In genomic region chr16:5024632-5025031, GRCh38 we compare ENCODE assay signal across 9 cellular contexts. TPM values are rescaled to one million over a fixed set of nuclear protein-coding genes. Genes with fewer than 3 reads are reported as not detected.
DNase-seq lines count a peak whose midpoint lies in the region; ATAC-seq and TF ChIP-seq lines count a peak whose summit lies in the region.
"Had no signal": no experiment of that assay in that cellular context is flagged by ENCODE, and none has a peak within 500 bp of the region (broad histone marks: within the 10 kb centered on the region; RNA-seq: fewer than 3 reads in every experiment).

No MANE protein-coding gene starts in this region.

- H3K27me3 ChIP-seq in ovary (no peaks in the 10 kb centered on the region), esophagus muscularis mucosa (peaks cover 0 to 11% (median 0%) of the 10 kb centered on the region in 4 donors)

- H3K36me3 Mint-ChIP-seq in endothelial cell (ENCODE audit: low read depth, unreplicated experiment): peaks cover 3% of the 10 kb centered on the region

- in situ Hi-C loops in Caki2 (cut with HindIII; ENCODE audit: low pct_unique_long_range_greater_than_20kb, low sequenced_read_pairs): no loop called here

- no peak overlapping the region for H3K27ac ChIP-seq in ovary
- H3K27ac ChIP-seq in esophagus muscularis mucosa (replicated peaks in 1 of 4): no peak overlapping the region
- H3K27ac ChIP-seq: skin epidermis had no signal

- H3K9me3 ChIP-seq in ovary (no peaks in the 10 kb centered on the region), esophagus muscularis mucosa (no peaks in the 10 kb centered on the region)

- no peaks in the 10 kb centered on the region for H3K4me1 Mint-ChIP-seq in endothelial cell (ENCODE audit: unreplicated experiment)

- 35 to 49% (median 40%) methylated on average over 4 of the region's 4 CpGs for WGBS in ovary, 3 donors
- WGBS in esophagus muscularis mucosa: 60% methylated on average over 4 of the region's 4 CpGs

- no peaks in the 10 kb centered on the region for H3K9me3 Mint-ChIP-seq in endothelial cell (ENCODE audit: unreplicated experiment)

- TF ChIP-seq EP300 in ovary (IDR thresholded peaks at IDR 0.05) (no peak), esophagus muscularis mucosa (IDR thresholded peaks at IDR 0.05) (no peak)

- no peak overlapping the region for H3K4me3 Mint-ChIP-seq in endothelial cell (ENCODE audit: unreplicated experiment)

- no peak overlapping the region for H3K27ac Mint-ChIP-seq in endothelial cell (ENCODE audit: unreplicated experiment)

- no peak for ATAC-seq in GM21619 (IDR thresholded peaks at IDR 0.05; ENCODE audit: unreplicated experiment)

- H3K4me3 ChIP-seq in ovary (no peak overlapping the region), esophagus muscularis mucosa (no peak overlapping the region)
- H3K4me3 ChIP-seq: skin epidermis had no signal

- peaks cover 1% of the 10 kb centered on the region for H3K4me1 ChIP-seq in ovary (ENCODE audit: insufficient read depth)
- H3K4me1 ChIP-seq in esophagus muscularis mucosa: no peaks in the 10 kb centered on the region

- TF ChIP-seq CTCF in ovary (IDR thresholded peaks at IDR 0.05) (no peak), endothelial cell (IDR thresholded peaks at IDR 0.05; ENCODE audit: unreplicated experiment) (no peak), esophagus muscularis mucosa (IDR thresholded peaks at IDR 0.05) (no peak)

- H3K27me3 Mint-ChIP-seq in endothelial cell (ENCODE audit: unreplicated experiment): peaks cover 8% of the 10 kb centered on the region

- no peak for TF ChIP-seq POLR2A in ovary (IDR thresholded peaks at IDR 0.05)
- no peak for TF ChIP-seq POLR2A in esophagus muscularis mucosa (IDR thresholded peaks at IDR 0.05; ENCODE audit: low read depth)

- DNase-seq in Caki2 (ENCODE audit: low read depth): peak; percentile 42
- DNase-seq in M059J (ENCODE audit: low read depth): peak; percentile 62
- peak; percentile 17 for DNase-seq in RPMI7951 (ENCODE audit: low read depth)
- peak; percentile 73 for DNase-seq in kidney tubule cell (ENCODE audit: low spot score)
- no peak for DNase-seq in ovary
- DNase-seq in endothelial cell (ENCODE audit: low spot score): no peak
- no peak for DNase-seq in esophagus muscularis mucosa (ENCODE audit: extremely low spot score)

- H3K36me3 ChIP-seq in ovary (no peaks in the 10 kb centered on the region), esophagus muscularis mucosa (peaks cover 13 to 39% (median 28%) of the 10 kb centered on the region in 4 donors)

- intact Hi-C loops in ovary (cut with DNase I): loop anchor here in 1 of 4 donors (10.0 kb wide), 1 partner anchor 60 kb away; no protein-coding TSS in a partner anchor
- intact Hi-C loops in esophagus muscularis mucosa (cut with DNase I): no loop called here

RNA-seq across cellular contexts. Expression of gene NAGPA, which starts 9.1 kb away (rescaled TPM):
- total RNA-seq in Caki2 (2014; rRNA removed; shearing (Covaris generic); ENCODE audit: low replicate concordance): 51.4 and 197 TPM in 2 replicates
- 19.0 and 28.6 TPM in 2 replicates for total RNA-seq in M059J (2014; rRNA removed; shearing (Covaris generic))
- total RNA-seq in RPMI7951 (2014; rRNA removed; shearing (Covaris generic)): 11.8 and 13.9 TPM in 2 replicates
- total RNA-seq in ovary: 10 to 100 TPM in 2 of 7 donors, 1 to 10 TPM in 5; 4.4 to 14.8 (median 7.1) TPM
- 1 to 10 TPM; 2.9 to 7.3 TPM for polyA plus RNA-seq in ovary
- 10.2 TPM for total RNA-seq in endothelial cell (ENCODE audit: unreplicated experiment)
- 10 to 100 TPM; 15.4 to 24.1 (median 21.1) TPM for total RNA-seq in esophagus muscularis mucosa

RNA-seq across cellular contexts. Expression of gene C16orf89, which starts 41.1 kb away (rescaled TPM):
- not detected in 2 replicates for total RNA-seq in Caki2 (2014; rRNA removed; shearing (Covaris generic); ENCODE audit: low replicate concordance)
- 0.17 TPM in 1 of 2 replicates, not detected in the other for total RNA-seq in M059J (2014; rRNA removed; shearing (Covaris generic))
- total RNA-seq in RPMI7951 (2014; rRNA removed; shearing (Covaris generic)): not detected in 2 replicates
- 1 to 10 TPM in 5 of 7 donors, under 1 TPM in 1, not detected in 1; 0.37 to 7.1 (median 3.2) TPM for total RNA-seq in ovary
- 10 to 100 TPM in 1 of 2 donors, under 1 TPM in 1; 0.57 to 17.5 TPM for polyA plus RNA-seq in ovary
- total RNA-seq in endothelial cell (ENCODE audit: unreplicated experiment): not detected
- 1 to 10 TPM; 1.5 to 2.1 (median 1.9) TPM for total RNA-seq in esophagus muscularis mucosa

RNA-seq across cellular contexts. Expression of gene ALG1, which starts 47.0 kb away (rescaled TPM):
- total RNA-seq in Caki2 (2014; rRNA removed; shearing (Covaris generic); ENCODE audit: low replicate concordance): 39.2 and 40.2 TPM in 2 replicates
- total RNA-seq in M059J (2014; rRNA removed; shearing (Covaris generic)): 20.3 and 23.9 TPM in 2 replicates
- 13.1 and 22.7 TPM in 2 replicates for total RNA-seq in RPMI7951 (2014; rRNA removed; shearing (Covaris generic))
- total RNA-seq in ovary: 10 to 100 TPM in 6 of 7 donors, 1 to 10 TPM in 1; 9.1 to 21.3 (median 15.5) TPM
- polyA plus RNA-seq in ovary: 10 to 100 TPM; 13.7 to 19.3 TPM
- 21.0 TPM for total RNA-seq in endothelial cell (ENCODE audit: unreplicated experiment)
- 10 to 100 TPM; 10.4 to 15.9 (median 12.2) TPM for total RNA-seq in esophagus muscularis mucosa

Comparison
In these comparisons a context has a peak if more than half of its experiments do, and no peak if none do; other contexts are left out.
1. DNase-seq: peak in Caki2 (single experiment), M059J (single experiment), RPMI7951 (single experiment) and kidney tubule cell (single experiment); none in ovary (0 of 5), endothelial cell (single experiment) and esophagus muscularis mucosa (single experiment).